1 cellular context compared by ENCODE assay signal in the genomic region with DNA sequence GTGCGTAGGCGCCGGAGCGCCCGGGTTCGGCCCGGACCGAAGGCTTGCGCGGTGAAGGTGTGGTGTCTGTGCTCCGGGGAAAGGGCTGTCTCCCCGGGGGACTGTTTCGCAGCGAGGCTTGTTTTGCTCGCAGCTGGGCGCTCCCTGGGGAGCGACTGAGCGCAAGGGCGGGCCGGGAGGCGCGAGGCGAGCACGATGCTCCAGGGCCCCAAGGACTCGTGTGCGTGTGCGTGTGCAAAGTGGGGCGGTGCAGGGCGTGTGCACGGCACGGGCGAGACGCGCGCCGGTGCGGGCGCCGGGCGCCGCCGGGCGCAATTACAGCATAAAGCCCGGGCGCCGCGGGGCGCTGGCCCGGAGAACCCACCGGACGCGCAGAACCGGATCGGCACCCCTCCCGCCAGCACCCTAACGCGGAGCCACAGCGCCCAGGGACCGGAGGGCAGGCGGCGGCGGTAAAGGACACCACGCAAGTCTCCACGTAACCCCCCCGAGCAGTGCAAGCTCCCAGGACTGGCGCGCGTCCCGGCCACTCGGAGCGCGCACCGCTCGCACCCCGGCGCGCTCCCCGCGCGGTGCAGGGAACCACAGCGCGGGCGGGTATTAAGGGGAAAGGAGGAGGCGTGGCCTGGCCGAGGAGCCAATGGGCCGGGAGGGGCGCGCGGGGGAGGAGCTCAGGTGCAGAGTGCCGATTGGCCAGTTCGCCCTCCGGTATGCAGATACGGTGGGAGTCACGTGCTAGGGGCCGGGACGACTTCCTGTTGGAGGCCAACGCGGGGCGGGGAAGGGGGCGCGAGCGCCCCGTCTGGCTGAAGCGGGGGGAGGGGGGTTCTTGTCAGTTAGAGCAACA.
TF ChIP-seq lines count a peak whose summit lies in the region.

A gene with protein sequence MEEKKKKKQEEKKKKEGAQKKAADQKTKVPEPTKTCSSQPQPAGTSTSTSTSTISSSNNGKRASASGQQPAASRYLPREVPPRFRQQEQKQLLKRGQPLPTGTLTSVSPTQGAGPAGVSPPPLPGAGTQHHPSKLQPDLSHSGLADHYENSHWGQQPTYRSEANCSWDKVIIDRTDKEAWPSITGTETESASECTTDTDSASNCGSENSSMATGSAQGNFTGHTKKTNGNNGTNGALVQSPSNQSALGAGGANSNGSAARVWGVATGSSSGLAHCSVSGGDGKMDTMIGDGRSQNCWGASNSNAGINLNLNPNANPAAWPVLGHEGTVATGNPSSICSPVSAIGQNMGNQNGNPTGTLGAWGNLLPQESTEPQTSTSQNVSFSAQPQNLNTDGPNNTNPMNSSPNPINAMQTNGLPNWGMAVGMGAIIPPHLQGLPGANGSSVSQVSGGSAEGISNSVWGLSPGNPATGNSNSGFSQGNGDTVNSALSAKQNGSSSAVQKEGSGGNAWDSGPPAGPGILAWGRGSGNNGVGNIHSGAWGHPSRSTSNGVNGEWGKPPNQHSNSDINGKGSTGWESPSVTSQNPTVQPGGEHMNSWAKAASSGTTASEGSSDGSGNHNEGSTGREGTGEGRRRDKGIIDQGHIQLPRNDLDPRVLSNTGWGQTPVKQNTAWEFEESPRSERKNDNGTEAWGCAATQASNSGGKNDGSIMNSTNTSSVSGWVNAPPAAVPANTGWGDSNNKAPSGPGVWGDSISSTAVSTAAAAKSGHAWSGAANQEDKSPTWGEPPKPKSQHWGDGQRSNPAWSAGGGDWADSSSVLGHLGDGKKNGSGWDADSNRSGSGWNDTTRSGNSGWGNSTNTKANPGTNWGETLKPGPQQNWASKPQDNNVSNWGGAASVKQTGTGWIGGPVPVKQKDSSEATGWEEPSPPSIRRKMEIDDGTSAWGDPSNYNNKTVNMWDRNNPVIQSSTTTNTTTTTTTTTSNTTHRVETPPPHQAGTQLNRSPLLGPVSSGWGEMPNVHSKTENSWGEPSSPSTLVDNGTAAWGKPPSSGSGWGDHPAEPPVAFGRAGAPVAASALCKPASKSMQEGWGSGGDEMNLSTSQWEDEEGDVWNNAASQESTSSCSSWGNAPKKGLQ (N-terminal part only) (plus strand): TSS at position 835 of the 847 bp plus-strand sequence. CDS start 45,504 bp downstream, outside the sequence.

TF ChIP-seq in K562, 482 proteins besides CTCF, POLR2A, EP300 and RAD21 (continued from another document and continues in another):
- TF ChIP-seq, protein P1, sequence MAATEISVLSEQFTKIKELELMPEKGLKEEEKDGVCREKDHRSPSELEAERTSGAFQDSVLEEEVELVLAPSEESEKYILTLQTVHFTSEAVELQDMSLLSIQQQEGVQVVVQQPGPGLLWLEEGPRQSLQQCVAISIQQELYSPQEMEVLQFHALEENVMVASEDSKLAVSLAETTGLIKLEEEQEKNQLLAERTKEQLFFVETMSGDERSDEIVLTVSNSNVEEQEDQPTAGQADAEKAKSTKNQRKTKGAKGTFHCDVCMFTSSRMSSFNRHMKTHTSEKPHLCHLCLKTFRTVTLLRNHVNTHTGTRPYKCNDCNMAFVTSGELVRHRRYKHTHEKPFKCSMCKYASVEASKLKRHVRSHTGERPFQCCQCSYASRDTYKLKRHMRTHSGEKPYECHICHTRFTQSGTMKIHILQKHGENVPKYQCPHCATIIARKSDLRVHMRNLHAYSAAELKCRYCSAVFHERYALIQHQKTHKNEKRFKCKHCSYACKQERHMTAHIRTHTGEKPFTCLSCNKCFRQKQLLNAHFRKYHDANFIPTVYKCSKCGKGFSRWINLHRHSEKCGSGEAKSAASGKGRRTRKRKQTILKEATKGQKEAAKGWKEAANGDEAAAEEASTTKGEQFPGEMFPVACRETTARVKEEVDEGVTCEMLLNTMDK (IDR thresholded peaks at IDR 0.05; ENCODE audit: borderline replicate concordance, insufficient read depth, low read depth, low read length, poor library complexity, severe bottlenecking): peak; percentile 22
- peak in 1 of 2 experiments; percentile 21; a peak in 1 of 4 replicates for TF ChIP-seq CSDE1 (IDR thresholded peaks at IDR 0.05)
- TF ChIP-seq ZNF121 (CRISPR knock-in tag; conservative IDR thresholded peaks at IDR 0.05): no peak
- no peak for TF ChIP-seq SNIP1 (IDR thresholded peaks at IDR 0.05; ENCODE audit: low read depth)
- TF ChIP-seq ESRRA (IDR thresholded peaks at IDR 0.05; ENCODE audit: borderline replicate concordance, low read depth): peak; percentile 61; the same call in 1 of the 2 replicates
- peak; percentile 75 for TF ChIP-seq RBM25 (IDR thresholded peaks at IDR 0.05; ENCODE audit: low read depth, low read length, severe bottlenecking)
- peak; percentile 98 for TF ChIP-seq TBP (optimal IDR thresholded peaks at IDR 0.05; ENCODE audit: low read depth, low read length)
- TF ChIP-seq SIN3B (IDR thresholded peaks at IDR 0.05; ENCODE audit: low read depth): 0 out of 2 replicates have a peak, but pooled peaks have one; percentile 45
- TF ChIP-seq KLF6 (CRISPR knock-in tag; IDR thresholded peaks at IDR 0.05; ENCODE audit: borderline replicate concordance): no peak
- TF ChIP-seq BCL6 (CRISPR knock-in tag; IDR thresholded peaks at IDR 0.05): no peak
- peak; percentile 67 for TF ChIP-seq HMGN3 (IDR thresholded peaks at IDR 0.05; ENCODE audit: borderline replicate concordance, extremely low read depth, insufficient read length, low read depth, low read length)
- TF ChIP-seq, protein P2, sequence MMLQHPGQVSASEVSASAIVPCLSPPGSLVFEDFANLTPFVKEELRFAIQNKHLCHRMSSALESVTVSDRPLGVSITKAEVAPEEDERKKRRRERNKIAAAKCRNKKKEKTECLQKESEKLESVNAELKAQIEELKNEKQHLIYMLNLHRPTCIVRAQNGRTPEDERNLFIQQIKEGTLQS (IDR thresholded peaks at IDR 0.05): no peak
- TF ChIP-seq, protein P2 (CRISPR knock-in tag; conservative IDR thresholded peaks at IDR 0.05): no peak
- no peak for TF ChIP-seq HNRNPLL (IDR thresholded peaks at IDR 0.05; ENCODE audit: low read depth, low read length, poor library complexity, severe bottlenecking)
- no peak for TF ChIP-seq ARHGAP35 (IDR thresholded peaks at IDR 0.05; ENCODE audit: partially characterized antibody)
- no peak for TF ChIP-seq CBX5 (IDR thresholded peaks at IDR 0.05; ENCODE audit: borderline replicate concordance, low read depth)
- TF ChIP-seq, protein P3, sequence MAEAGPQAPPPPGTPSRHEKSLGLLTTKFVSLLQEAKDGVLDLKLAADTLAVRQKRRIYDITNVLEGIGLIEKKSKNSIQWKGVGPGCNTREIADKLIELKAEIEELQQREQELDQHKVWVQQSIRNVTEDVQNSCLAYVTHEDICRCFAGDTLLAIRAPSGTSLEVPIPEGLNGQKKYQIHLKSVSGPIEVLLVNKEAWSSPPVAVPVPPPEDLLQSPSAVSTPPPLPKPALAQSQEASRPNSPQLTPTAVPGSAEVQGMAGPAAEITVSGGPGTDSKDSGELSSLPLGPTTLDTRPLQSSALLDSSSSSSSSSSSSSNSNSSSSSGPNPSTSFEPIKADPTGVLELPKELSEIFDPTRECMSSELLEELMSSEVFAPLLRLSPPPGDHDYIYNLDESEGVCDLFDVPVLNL (CRISPR knock-in tag; IDR thresholded peaks at IDR 0.05; ENCODE audit: low read depth): no peak; the same call in 1 of the 2 replicates
- TF ChIP-seq MYBL2 (IDR thresholded peaks at IDR 0.05; ENCODE audit: low read depth): no peak
- TF ChIP-seq MYBL2 (CRISPR knock-in tag; IDR thresholded peaks at IDR 0.05; ENCODE audit: borderline replicate concordance): no peak
- TF ChIP-seq, protein P4, sequence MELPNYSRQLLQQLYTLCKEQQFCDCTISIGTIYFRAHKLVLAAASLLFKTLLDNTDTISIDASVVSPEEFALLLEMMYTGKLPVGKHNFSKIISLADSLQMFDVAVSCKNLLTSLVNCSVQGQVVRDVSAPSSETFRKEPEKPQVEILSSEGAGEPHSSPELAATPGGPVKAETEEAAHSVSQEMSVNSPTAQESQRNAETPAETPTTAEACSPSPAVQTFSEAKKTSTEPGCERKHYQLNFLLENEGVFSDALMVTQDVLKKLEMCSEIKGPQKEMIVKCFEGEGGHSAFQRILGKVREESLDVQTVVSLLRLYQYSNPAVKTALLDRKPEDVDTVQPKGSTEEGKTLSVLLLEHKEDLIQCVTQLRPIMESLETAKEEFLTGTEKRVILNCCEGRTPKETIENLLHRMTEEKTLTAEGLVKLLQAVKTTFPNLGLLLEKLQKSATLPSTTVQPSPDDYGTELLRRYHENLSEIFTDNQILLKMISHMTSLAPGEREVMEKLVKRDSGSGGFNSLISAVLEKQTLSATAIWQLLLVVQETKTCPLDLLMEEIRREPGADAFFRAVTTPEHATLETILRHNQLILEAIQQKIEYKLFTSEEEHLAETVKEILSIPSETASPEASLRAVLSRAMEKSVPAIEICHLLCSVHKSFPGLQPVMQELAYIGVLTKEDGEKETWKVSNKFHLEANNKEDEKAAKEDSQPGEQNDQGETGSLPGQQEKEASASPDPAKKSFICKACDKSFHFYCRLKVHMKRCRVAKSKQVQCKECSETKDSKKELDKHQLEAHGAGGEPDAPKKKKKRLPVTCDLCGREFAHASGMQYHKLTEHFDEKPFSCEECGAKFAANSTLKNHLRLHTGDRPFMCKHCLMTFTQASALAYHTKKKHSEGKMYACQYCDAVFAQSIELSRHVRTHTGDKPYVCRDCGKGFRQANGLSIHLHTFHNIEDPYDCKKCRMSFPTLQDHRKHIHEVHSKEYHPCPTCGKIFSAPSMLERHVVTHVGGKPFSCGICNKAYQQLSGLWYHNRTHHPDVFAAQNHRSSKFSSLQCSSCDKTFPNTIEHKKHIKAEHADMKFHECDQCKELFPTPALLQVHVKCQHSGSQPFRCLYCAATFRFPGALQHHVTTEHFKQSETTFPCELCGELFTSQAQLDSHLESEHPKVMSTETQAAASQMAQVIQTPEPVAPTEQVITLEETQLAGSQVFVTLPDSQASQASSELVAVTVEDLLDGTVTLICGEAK (IDR thresholded peaks at IDR 0.05): peak; percentile 46
- TF ChIP-seq, protein P4 (CRISPR knock-in tag; IDR thresholded peaks at IDR 0.05): no peak
- TF ChIP-seq, protein P5, sequence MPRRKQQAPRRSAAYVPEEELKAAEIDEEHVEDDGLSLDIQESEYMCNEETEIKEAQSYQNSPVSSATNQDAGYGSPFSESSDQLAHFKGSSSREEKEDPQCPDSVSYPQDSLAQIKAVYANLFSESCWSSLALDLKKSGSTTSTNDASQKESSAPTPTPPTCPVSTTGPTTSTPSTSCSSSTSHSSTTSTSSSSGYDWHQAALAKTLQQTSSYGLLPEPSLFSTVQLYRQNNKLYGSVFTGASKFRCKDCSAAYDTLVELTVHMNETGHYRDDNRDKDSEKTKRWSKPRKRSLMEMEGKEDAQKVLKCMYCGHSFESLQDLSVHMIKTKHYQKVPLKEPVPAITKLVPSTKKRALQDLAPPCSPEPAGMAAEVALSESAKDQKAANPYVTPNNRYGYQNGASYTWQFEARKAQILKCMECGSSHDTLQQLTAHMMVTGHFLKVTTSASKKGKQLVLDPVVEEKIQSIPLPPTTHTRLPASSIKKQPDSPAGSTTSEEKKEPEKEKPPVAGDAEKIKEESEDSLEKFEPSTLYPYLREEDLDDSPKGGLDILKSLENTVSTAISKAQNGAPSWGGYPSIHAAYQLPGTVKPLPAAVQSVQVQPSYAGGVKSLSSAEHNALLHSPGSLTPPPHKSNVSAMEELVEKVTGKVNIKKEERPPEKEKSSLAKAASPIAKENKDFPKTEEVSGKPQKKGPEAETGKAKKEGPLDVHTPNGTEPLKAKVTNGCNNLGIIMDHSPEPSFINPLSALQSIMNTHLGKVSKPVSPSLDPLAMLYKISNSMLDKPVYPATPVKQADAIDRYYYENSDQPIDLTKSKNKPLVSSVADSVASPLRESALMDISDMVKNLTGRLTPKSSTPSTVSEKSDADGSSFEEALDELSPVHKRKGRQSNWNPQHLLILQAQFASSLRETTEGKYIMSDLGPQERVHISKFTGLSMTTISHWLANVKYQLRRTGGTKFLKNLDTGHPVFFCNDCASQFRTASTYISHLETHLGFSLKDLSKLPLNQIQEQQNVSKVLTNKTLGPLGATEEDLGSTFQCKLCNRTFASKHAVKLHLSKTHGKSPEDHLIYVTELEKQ (CRISPR knock-in tag; IDR thresholded peaks at IDR 0.05): 0 out of 2 replicates have a peak, but pooled peaks have one; percentile 46
- TF ChIP-seq, protein P6, sequence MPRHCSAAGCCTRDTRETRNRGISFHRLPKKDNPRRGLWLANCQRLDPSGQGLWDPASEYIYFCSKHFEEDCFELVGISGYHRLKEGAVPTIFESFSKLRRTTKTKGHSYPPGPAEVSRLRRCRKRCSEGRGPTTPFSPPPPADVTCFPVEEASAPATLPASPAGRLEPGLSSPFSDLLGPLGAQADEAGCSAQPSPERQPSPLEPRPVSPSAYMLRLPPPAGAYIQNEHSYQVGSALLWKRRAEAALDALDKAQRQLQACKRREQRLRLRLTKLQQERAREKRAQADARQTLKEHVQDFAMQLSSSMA (CRISPR knock-in tag; IDR thresholded peaks at IDR 0.05): peak; percentile 93
